In the genomic region with DNA sequence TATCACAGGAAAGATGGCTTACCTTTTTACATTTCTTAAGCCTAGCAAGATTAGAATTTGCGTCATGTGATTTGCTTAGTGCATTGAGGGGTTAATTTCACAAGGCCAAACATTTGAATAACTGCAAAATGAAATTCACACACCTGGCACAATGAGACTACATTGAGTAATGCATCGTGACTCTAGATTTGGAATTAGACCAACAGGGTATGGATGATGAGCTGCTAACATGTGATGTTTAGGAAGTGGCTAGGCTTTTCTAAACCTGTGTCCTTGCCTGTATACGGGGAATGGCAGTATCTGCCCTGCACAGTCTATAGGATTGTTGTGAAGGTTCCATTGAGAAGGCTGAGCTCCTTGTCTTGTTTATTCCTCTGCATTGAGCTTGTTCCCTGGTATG, we compare ENCODE assay signal across 19 cellular contexts.
DNase-seq lines count a peak whose midpoint lies in the region; ATAC-seq, FAIRE-seq and TF ChIP-seq lines count a peak whose summit lies in the region.
"Had no signal": no experiment of that assay in that cellular context is flagged by ENCODE, and none has a peak within 500 bp of the region (broad histone marks: within the 10 kb centered on the region; RNA-seq: fewer than 3 reads in every experiment).

No MANE protein-coding gene starts in this region.

- H3K9me3 Mint-ChIP-seq in MCF 10A (ENCODE audit: unreplicated experiment), result no peaks in the 10 kb centered on the region

- no peaks in the 10 kb centered on the region for H3K23me2 ChIP-seq in H1 (ENCODE audit: low read depth, low read length)

- in situ Hi-C loops in brain microvascular endothelial cell (cut with HindIII; ENCODE audit: low pct_ligation_motif_present, low sequenced_read_pairs), result no loop called here

- H3K36me3 ChIP-seq in breast epithelium (no peaks in the 10 kb centered on the region), H1 (ENCODE audit: control insufficient read depth in 2 of 4, insufficient read depth in 4 of 4, low read length in 3 of 4) (no peaks in the 10 kb centered on the region), ascending aorta (no peaks in the 10 kb centered on the region), brain microvascular endothelial cell (replicated peaks) (no peaks in the 10 kb centered on the region)
- H3K36me3 ChIP-seq: BLaER1 treated with 17β-estradiol and CSF1 and Interleukin-3, amounts not matched to agents 10 nM and 100 nM had no signal

- H3K4ac ChIP-seq in H1 (replicated peaks; ENCODE audit: insufficient read length, low read depth, low read length), result no peak overlapping the region

- no peaks in the 10 kb centered on the region for H3K27me3 ChIP-seq in breast epithelium
- no peaks in the 10 kb centered on the region for H3K27me3 ChIP-seq in H1 (replicated peaks in 1 of 4; ENCODE audit: control insufficient read depth in 3 of 4, extremely low read depth in 1 of 4, insufficient read depth in 3 of 4, low read length in 3 of 4)
- H3K27me3 ChIP-seq in ascending aorta, result no peaks in the 10 kb centered on the region
- no peaks in the 10 kb centered on the region for H3K27me3 ChIP-seq in brain microvascular endothelial cell (replicated peaks)
- H3K27me3 ChIP-seq: BLaER1 treated with 17β-estradiol and CSF1 and Interleukin-3, amounts not matched to agents 10 nM and 100 nM had no signal

- H2BK15ac ChIP-seq in H1 (ENCODE audit: low read length), result no peak overlapping the region

- TF ChIP-seq POLR2A in breast epithelium (IDR thresholded peaks at IDR 0.05) (no peak), H1 (IDR thresholded peaks at IDR 0.05; ENCODE audit: control extremely low read depth in 1 of 2, low read depth in 2 of 2, low read length in 2 of 2) (no peak)

- H3K4me1 ChIP-seq in breast epithelium, result no peaks in the 10 kb centered on the region
- H3K4me1 ChIP-seq in H1 (replicated peaks in 1 of 4; ENCODE audit: control insufficient read depth in 3 of 4, insufficient read depth in 4 of 4, low read length in 3 of 4), result peaks cover 2 to 12% (median 10%) of the 10 kb centered on the region in 4 experiments; a peak in 6 of 7 replicates
- no peaks in the 10 kb centered on the region for H3K4me1 ChIP-seq in ascending aorta
- H3K4me1 ChIP-seq: BLaER1 treated with 17β-estradiol and CSF1 and Interleukin-3, amounts not matched to agents 10 nM and 100 nM had no signal

- H3K27ac ChIP-seq in breast epithelium (no peak overlapping the region), H1 (ENCODE audit: low read depth, low read length) (peak overlapping the region; percentile 17; the same call in 1 of the 2 replicates), ascending aorta (no peak overlapping the region), brain microvascular endothelial cell (no peak overlapping the region)
- H3K27ac ChIP-seq: BLaER1 treated with 17β-estradiol and CSF1 and Interleukin-3, amounts not matched to agents 10 nM and 100 nM had no signal

- H3K18ac ChIP-seq in H1 (ENCODE audit: extremely low read depth, low read length), result peak overlapping the region; percentile 64; the same call in 1 of the 2 replicates

- TF ChIP-seq EP300 in H1 (IDR thresholded peaks at IDR 0.05; ENCODE audit: borderline replicate concordance in 1 of 2, low read depth in 2 of 2, low read length in 2 of 2), result no peak

- H3K14ac ChIP-seq in H1 (ENCODE audit: insufficient read length), result no peak overlapping the region

- no peaks in the 10 kb centered on the region for H3K4me1 Mint-ChIP-seq in MCF 10A (ENCODE audit: insufficient read depth, unreplicated experiment)
- H3K4me1 Mint-ChIP-seq: CD8-positive, alpha-beta memory T cell had no signal

- H3K9me3 ChIP-seq in breast epithelium, result no peaks in the 10 kb centered on the region
- no peaks in the 10 kb centered on the region for H3K9me3 ChIP-seq in H1 (ENCODE audit: insufficient read depth in 2 of 2, low read depth in 1 of 2, low read length in 1 of 2)
- H3K9me3 ChIP-seq in ascending aorta, result no peaks in the 10 kb centered on the region

- no peaks in the 10 kb centered on the region for H3K36me3 Mint-ChIP-seq in MCF 10A (ENCODE audit: insufficient read depth, unreplicated experiment)
- H3K36me3 Mint-ChIP-seq: CD8-positive, alpha-beta memory T cell had no signal

- no peak overlapping the region for H2BK20ac ChIP-seq in H1 (ENCODE audit: low read length)

- CTCF ChIA-PET in MCF 10A (lab: Yijun Ruan, JAX) (no interaction called here), H1 (lab: Charles Lee; ENCODE audit: partially characterized antibody) (interaction anchor here (0.6 to 1.3 kb wide), 5 partner anchors 32 to 169 kb away, joined by 3 to 4 read pairs (median 3); no protein-coding TSS in a partner anchor)

- peak overlapping the region; percentile 75; the same call in 1 of the 2 replicates for H2AFZ ChIP-seq in H1 (ENCODE audit: low read length)

- no peak overlapping the region for H3K9ac ChIP-seq in H1 (replicated peaks in 1 of 4; ENCODE audit: extremely low read depth in 1 of 4, low read depth in 3 of 4, low read length in 3 of 4)
- H3K9ac ChIP-seq: BLaER1 treated with 17β-estradiol and CSF1 and Interleukin-3, amounts not matched to agents 10 nM and 100 nM had no signal

- H3K4me3 ChIP-seq in breast epithelium (no peak overlapping the region), H1 (ENCODE audit: extremely low read depth in 1 of 4, insufficient read depth in 2 of 4, low read depth in 3 of 4, low read length in 4 of 4) (peak overlapping the region in 1 of 4 experiments; percentile 16; a peak in 1 of 8 replicates), ascending aorta (no peak overlapping the region), brain microvascular endothelial cell (ENCODE audit: low read depth, low read length) (no peak overlapping the region)
- H3K4me3 ChIP-seq: BLaER1 treated with 17β-estradiol and CSF1 and Interleukin-3, amounts not matched to agents 10 nM and 100 nM had no signal

- no peaks in the 10 kb centered on the region for H3K79me1 ChIP-seq in H1 (ENCODE audit: low read depth, low read length)

- no peak overlapping the region for H2AK5ac ChIP-seq in H1 (ENCODE audit: low read depth, low read length)

- H3K23ac ChIP-seq in H1 (ENCODE audit: insufficient read length), result no peak overlapping the region

- H3K4me3 Mint-ChIP-seq in MCF 10A (ENCODE audit: unreplicated experiment), result no peak overlapping the region
- H3K4me3 Mint-ChIP-seq: CD8-positive, alpha-beta memory T cell had no signal

- FAIRE-seq in H1 (lab: Jason Lieb, UNC), result peak; percentile 28
- FAIRE-seq: A204.1, D721Med, G401.6 had no signal

- H3K27ac Mint-ChIP-seq in MCF 10A (ENCODE audit: low read depth, unreplicated experiment), result no peak overlapping the region
- H3K27ac Mint-ChIP-seq: CD8-positive, alpha-beta memory T cell had no signal

- H4K8ac ChIP-seq in H1 (ENCODE audit: extremely low read depth, insufficient read depth, low read length), result no peak overlapping the region

- TF ChIP-seq RAD21 in H1 (IDR thresholded peaks at IDR 0.05 in 1 of 2, conservative IDR thresholded peaks at IDR 0.05 in 1 of 2; ENCODE audit: low read depth in 2 of 2, low read length in 2 of 2), result no peak

- H4K20me1 ChIP-seq in H1 (replicated peaks in 1 of 2; ENCODE audit: control insufficient read depth in 1 of 2, insufficient read depth in 2 of 2, low read length in 2 of 2), result no peaks in the 10 kb centered on the region
- H4K20me1 ChIP-seq: BLaER1 treated with 17β-estradiol and CSF1 and Interleukin-3, amounts not matched to agents 10 nM and 100 nM had no signal

- BruUV-seq in MCF 10A (replicated peaks; lab: Mats Ljungman, UMichigan), result no TSS peak

- H2BK12ac ChIP-seq in H1 (ENCODE audit: low read depth, low read length), result peak overlapping the region; percentile 51; the same call in 1 of the 2 replicates

- peaks cover 16% of the 10 kb centered on the region for H3K27me3 Mint-ChIP-seq in MCF 10A (ENCODE audit: insufficient read depth, unreplicated experiment)

- intact Hi-C loops in MCF 10A (cut with micrococcal nuclease), result no loop called here
- intact Hi-C loops in breast epithelium (cut with DNase I; ENCODE audit: low total_unique reads), result no loop called here
- intact Hi-C loops in ascending aorta (cut with DNase I), result no loop called here

- TF ChIP-seq CTCF in MCF 10A (IDR thresholded peaks at IDR 0.05; ENCODE audit: unreplicated experiment), result no peak
- no peak for TF ChIP-seq CTCF in breast epithelium (IDR thresholded peaks at IDR 0.05)
- TF ChIP-seq CTCF in H1 (IDR thresholded peaks at IDR 0.05; ENCODE audit: control extremely low read depth in 1 of 3, insufficient read depth in 1 of 3, low read depth in 1 of 3, low read length in 3 of 3), result no peak
- no peak for TF ChIP-seq CTCF in ascending aorta (IDR thresholded peaks at IDR 0.05)
- TF ChIP-seq CTCF in brain microvascular endothelial cell (IDR thresholded peaks at IDR 0.05; ENCODE audit: low read depth, low read length, missing control alignments), result no peak

- no peak for ATAC-seq in HG02610 (IDR thresholded peaks at IDR 0.05; ENCODE audit: unreplicated experiment)
- ATAC-seq in HG03280 (IDR thresholded peaks at IDR 0.05; ENCODE audit: unreplicated experiment), result no peak
- ATAC-seq: Right ventricle myocardium inferior had no signal

- DNase-seq in MCF 10A (ENCODE audit: unreplicated experiment), result peak; percentile 28
- DNase-seq in breast epithelium (ENCODE audit: low spot score in 2 of 2), result no peak
- DNase-seq in NCI-H526 treated with DMSO at 0.1 percent for 48 hours (lab: John Stamatoyannopoulos, UW), result peak; percentile 94
- DNase-seq in H1 (ENCODE audit: low read depth in 1 of 2, low spot score in 2 of 2), result no peak
- DNase-seq in ascending aorta (ENCODE audit: low spot score in 2 of 2), result no peak
- DNase-seq in brain microvascular endothelial cell, result no peak
- DNase-seq: CD8-positive, alpha-beta memory T cell; DND-41; GOT3; NCI-H1436; NCI-H2029; NCI-H2227 treated with DMSO at 0.1 percent for 48 hours had no signal

- H2BK5ac ChIP-seq in H1 (ENCODE audit: low read depth, low read length), result no peak overlapping the region

- 85% methylated on average over 3 of the region's 3 CpGs; no CpG with 5 or more reads in 1 of the 2 experiments for WGBS in H1 (ENCODE audit: extremely low coverage in 1 of 2, insufficient coverage in 1 of 2, insufficient read length in 1 of 2, insufficient replicate concordance in 2 of 2, low coverage in 1 of 2, low lambda C conversion rate in 2 of 2, missing lambda C conversion rate in 1 of 2), 2 experiments

- POLR2A ChIA-PET in MCF 10A (lab: Yijun Ruan, JAX), result no interaction called here
- POLR2A ChIA-PET in H1 (lab: Charles Lee; ENCODE audit: partially characterized antibody), result interaction anchor here (1.0 kb wide), 1 partner anchor 108 kb away, joined by 3 read pairs; no protein-coding TSS in a partner anchor

- peak overlapping the region; percentile 5 to 24; a peak in 3 of 4 replicates for H3K4me2 ChIP-seq in H1 (ENCODE audit: insufficient read depth in 1 of 2, low read depth in 2 of 2, low read length in 2 of 2)
- H3K4me2 ChIP-seq: BLaER1 treated with 17β-estradiol and CSF1 and Interleukin-3, amounts not matched to agents 10 nM and 100 nM had no signal

- H3K56ac ChIP-seq in H1 (replicated peaks; ENCODE audit: insufficient read length, low read depth, low read length), result no peak overlapping the region

- H3K79me2 ChIP-seq in H1 (ENCODE audit: control insufficient read depth in 1 of 2, insufficient read depth in 2 of 2, low read length in 2 of 2), result no peaks in the 10 kb centered on the region

- H4K91ac ChIP-seq in H1 (replicated peaks; ENCODE audit: insufficient read length, low read length), result no peak overlapping the region

- H4K5ac ChIP-seq in H1 (ENCODE audit: insufficient read length, low read depth, low read length), result no peak overlapping the region

- peak overlapping the region; percentile 50 for H2BK120ac ChIP-seq in H1 (replicated peaks; ENCODE audit: low read depth, low read length)

Comparison
In these comparisons a context has a peak if more than half of its experiments do, and no peak if none do; other contexts are left out.
1. DNase-seq: peak in MCF 10A (single experiment) and NCI-H526 treated with DMSO at 0.1 percent for 48 hours (single experiment); none in breast epithelium (0 of 2), H1 (0 of 2), ascending aorta (0 of 2) and brain microvascular endothelial cell (single experiment).